Comparison of ENCODE assay signal across 14 cellular contexts in genomic region chr13:109479534-109479933, GRCh38.
DNase-seq lines count a peak whose midpoint lies in the region; ATAC-seq and TF ChIP-seq lines count a peak whose summit lies in the region.
"Had no signal": no experiment of that assay in that cellular context is flagged by ENCODE, and none has a peak within 500 bp of the region (broad histone marks: within the 10 kb centered on the region; RNA-seq: fewer than 3 reads in every experiment).

No MANE protein-coding gene starts in this region.

- H3K36me3 ChIP-seq in right atrium auricular region (no peaks in the 10 kb centered on the region), left ventricle myocardium inferior (no peaks in the 10 kb centered on the region), hepatocyte (replicated peaks; ENCODE audit: insufficient read depth, low read depth) (no peaks in the 10 kb centered on the region)

- no peak for TF ChIP-seq CTCF in right atrium auricular region (IDR thresholded peaks at IDR 0.05)
- no peak for TF ChIP-seq CTCF in left ventricle myocardium inferior (IDR thresholded peaks at IDR 0.05; ENCODE audit: borderline replicate concordance)
- TF ChIP-seq CTCF in hepatocyte (IDR thresholded peaks at IDR 0.05; ENCODE audit: poor library complexity) = no peak

- H3K27ac ChIP-seq in right atrium auricular region (peak overlapping the region; percentile 28 to 79), left ventricle myocardium inferior (replicated peaks) (no peak overlapping the region), hepatocyte (peak overlapping the region; percentile 69)
- H3K27ac ChIP-seq: 22Rv1 had no signal

- no peak overlapping the region for H3K4me3 ChIP-seq in right atrium auricular region
- H3K4me3 ChIP-seq in left ventricle myocardium inferior = no peak overlapping the region
- H3K4me3 ChIP-seq in hepatocyte = no peak overlapping the region

- CTCF ChIA-PET in activated naive CD4-positive, alpha-beta T cell treated with anti-CD3 and anti-CD28 coated beads for 36 hours (lab: Charles Lee) = no interaction called here

- no peak overlapping the region for H2AFZ ChIP-seq in hepatocyte

- H3K4me2 ChIP-seq in hepatocyte = no peak overlapping the region

- DNase-seq in right atrium auricular region (ENCODE audit: low spot score) (no peak), left ventricle myocardium inferior (no peak), hepatocyte (ENCODE audit: low spot score) (no peak)
- DNase-seq in stimulated activated effector memory CD8-positive, alpha-beta T cell treated with anti-CD3 and anti-CD28 coated beads, Interleukin-12 subunit alpha, Interleukin-12 subunit beta, amount 100 ng/mL, for 72 hours (ENCODE audit: low spot score in 2 of 2) = no peak
- no peak for DNase-seq in activated naive CD4-positive, alpha-beta T cell treated with anti-CD3 and anti-CD28 coated beads for 36 hours
- DNase-seq: ACHN; C1 segment of cervical spinal cord; Calu3; CD4-positive, alpha-beta memory T cell; COR-L47; DMS79 treated with DMSO at 0.1 percent for 48 hours; GOT3 had no signal

- H3K4me1 Mint-ChIP-seq in stimulated activated effector memory CD8-positive, alpha-beta T cell treated with anti-CD3 and anti-CD28 coated beads, Interleukin-12 subunit alpha, Interleukin-12 subunit beta, amount 100 ng/mL, for 72 hours = no peaks in the 10 kb centered on the region
- H3K4me1 Mint-ChIP-seq in activated naive CD4-positive, alpha-beta T cell treated with anti-CD3 and anti-CD28 coated beads for 36 hours (ENCODE audit: low read depth) = no peaks in the 10 kb centered on the region
- H3K4me1 Mint-ChIP-seq: CD4-positive, alpha-beta memory T cell had no signal

- no peaks in the 10 kb centered on the region for H4K20me1 ChIP-seq in hepatocyte (ENCODE audit: insufficient read depth, poor library complexity, severe bottlenecking)

- no peaks in the 10 kb centered on the region for H3K36me3 Mint-ChIP-seq in stimulated activated effector memory CD8-positive, alpha-beta T cell treated with anti-CD3 and anti-CD28 coated beads, Interleukin-12 subunit alpha, Interleukin-12 subunit beta, amount 100 ng/mL, for 72 hours
- H3K36me3 Mint-ChIP-seq in activated naive CD4-positive, alpha-beta T cell treated with anti-CD3 and anti-CD28 coated beads for 36 hours (ENCODE audit: low read depth) = no peaks in the 10 kb centered on the region
- H3K36me3 Mint-ChIP-seq: CD4-positive, alpha-beta memory T cell had no signal

- ATAC-seq in stimulated activated effector memory CD8-positive, alpha-beta T cell treated with anti-CD3 and anti-CD28 coated beads, Interleukin-12 subunit alpha, Interleukin-12 subunit beta, amount 100 ng/mL, for 72 hours = peak; percentile 20
- no peak for ATAC-seq in HG03439 (IDR thresholded peaks at IDR 0.05; ENCODE audit: unreplicated experiment)

- no peak overlapping the region for H3K27ac Mint-ChIP-seq in stimulated activated effector memory CD8-positive, alpha-beta T cell treated with anti-CD3 and anti-CD28 coated beads, Interleukin-12 subunit alpha, Interleukin-12 subunit beta, amount 100 ng/mL, for 72 hours
- H3K27ac Mint-ChIP-seq in activated naive CD4-positive, alpha-beta T cell treated with anti-CD3 and anti-CD28 coated beads for 36 hours = no peak overlapping the region
- H3K27ac Mint-ChIP-seq: CD4-positive, alpha-beta memory T cell had no signal

- no peaks in the 10 kb centered on the region for H3K9me3 Mint-ChIP-seq in stimulated activated effector memory CD8-positive, alpha-beta T cell treated with anti-CD3 and anti-CD28 coated beads, Interleukin-12 subunit alpha, Interleukin-12 subunit beta, amount 100 ng/mL, for 72 hours
- H3K9me3 Mint-ChIP-seq in activated naive CD4-positive, alpha-beta T cell treated with anti-CD3 and anti-CD28 coated beads for 36 hours = no peaks in the 10 kb centered on the region

- H3K27me3 ChIP-seq in right atrium auricular region (no peaks in the 10 kb centered on the region), left ventricle myocardium inferior (ENCODE audit: low read depth) (no peaks in the 10 kb centered on the region), hepatocyte (no peaks in the 10 kb centered on the region)

- H3K9me3 ChIP-seq in right atrium auricular region (no peaks in the 10 kb centered on the region), left ventricle myocardium inferior (replicated peaks) (no peaks in the 10 kb centered on the region), hepatocyte (ENCODE audit: low read depth) (no peaks in the 10 kb centered on the region)

- no peaks in the 10 kb centered on the region for H3K9me2 ChIP-seq in hepatocyte (replicated peaks; ENCODE audit: insufficient read depth)

- intact Hi-C loops in left ventricle myocardium inferior (cut with micrococcal nuclease) = no loop called here
- intact Hi-C loops in activated naive CD4-positive, alpha-beta T cell treated with anti-CD3 and anti-CD28 coated beads for 36 hours (cut with micrococcal nuclease) = no loop called here

- WGBS in hepatocyte (ENCODE audit: low lambda C conversion rate, missing lambda C conversion rate) = 98% methylated on average over 2 of the region's 2 CpGs

- H3K4me1 ChIP-seq in right atrium auricular region (peaks cover 0 to 15% of the 10 kb centered on the region in 2 donors), left ventricle myocardium inferior (peaks cover 7% of the 10 kb centered on the region), hepatocyte (ENCODE audit: insufficient read depth) (peaks cover 6% of the 10 kb centered on the region)

- H3K4me3 Mint-ChIP-seq in stimulated activated effector memory CD8-positive, alpha-beta T cell treated with anti-CD3 and anti-CD28 coated beads, Interleukin-12 subunit alpha, Interleukin-12 subunit beta, amount 100 ng/mL, for 72 hours = no peak overlapping the region
- H3K4me3 Mint-ChIP-seq in activated naive CD4-positive, alpha-beta T cell treated with anti-CD3 and anti-CD28 coated beads for 36 hours = no peak overlapping the region
- H3K4me3 Mint-ChIP-seq: CD4-positive, alpha-beta memory T cell had no signal

- H3K27me3 Mint-ChIP-seq in activated naive CD4-positive, alpha-beta T cell treated with anti-CD3 and anti-CD28 coated beads for 36 hours (ENCODE audit: low read depth) = peaks cover 10% of the 10 kb centered on the region

- no peaks in the 10 kb centered on the region for H3K79me2 ChIP-seq in hepatocyte
